ENCODE assay signal across 20 cellular contexts in the genomic region with DNA sequence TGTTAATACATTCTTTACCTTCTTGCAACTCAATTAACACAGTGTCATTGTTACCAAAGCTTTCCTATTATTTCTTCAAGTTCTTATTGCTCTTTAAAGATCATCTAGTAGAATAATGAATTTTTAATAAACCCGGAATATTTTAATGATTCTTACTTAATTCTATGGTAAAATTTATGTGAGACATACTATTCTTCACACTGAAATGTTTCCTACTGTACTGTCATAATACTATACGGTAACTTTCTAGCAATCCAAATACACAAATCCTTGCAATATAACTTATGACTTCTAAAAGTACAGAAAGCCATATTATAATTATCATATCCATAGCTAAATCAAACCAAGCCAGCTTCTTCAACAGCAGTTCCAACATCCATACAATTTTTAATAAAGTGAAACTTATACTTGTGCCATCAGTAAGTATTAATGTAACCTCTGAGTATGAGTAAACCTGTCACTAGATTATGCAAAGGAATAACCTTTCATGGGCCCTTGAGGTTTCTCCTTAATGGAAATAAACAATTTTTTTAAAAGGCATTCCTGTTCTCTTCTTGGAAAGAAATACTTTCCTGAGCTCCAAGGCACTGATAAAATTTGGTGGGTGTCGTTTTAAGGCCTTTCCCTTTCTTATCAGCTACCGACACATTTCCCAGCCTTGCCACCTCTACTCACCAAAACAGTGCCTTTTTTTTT.
A peak's percentile ranks its signal among the peaks of the same experiment; 100 is the strongest.
DNase-seq lines count a peak whose midpoint lies in the region; ATAC-seq, FAIRE-seq and TF ChIP-seq lines count a peak whose summit lies in the region.
"Had no signal": no experiment of that assay in that cellular context is flagged by ENCODE, and none has a peak within 500 bp of the region (broad histone marks: within the 10 kb centered on the region; RNA-seq: fewer than 3 reads in every experiment).

No MANE protein-coding gene starts in this region.

- H2AK5ac ChIP-seq in mesendoderm (ENCODE audit: low read length), result no peak overlapping the region

- DNase-seq in CD8-positive, alpha-beta memory T cell, result no peak
- DNase-seq in OCI-M1 (lab: John Stamatoyannopoulos, UW) (peak; percentile 90), K562 (ENCODE audit: extremely low read depth in 1 of 4, low spot score in 3 of 4) (peak; percentile 77 to 94 (median 88)), mesendoderm (peak; percentile 2), GM10248 (ENCODE audit: extremely low spot score) (no peak), stomach (no peak), PC-3 (no peak)
- DNase-seq: C1 segment of cervical spinal cord; CD4-positive, alpha-beta T cell; COR-L47; DMS153; DMS79 treated with DMSO at 0.1 percent for 48 hours; EL; GOT3; H9 had no signal

- H3K18ac ChIP-seq in mesendoderm (ENCODE audit: low read length), result no peak overlapping the region

- H3K79me1 ChIP-seq in mesendoderm (ENCODE audit: low read length), result no peaks in the 10 kb centered on the region

- no peak overlapping the region for H4K5ac ChIP-seq in mesendoderm (ENCODE audit: low read length)

- FAIRE-seq in K562 (lab: Jason Lieb, UNC), result peak; percentile 85
- FAIRE-seq: D721Med, G401.6, GM19239 had no signal

- peak; percentile 78 for ATAC-seq in K562
- ATAC-seq in PC-3, result no peak

- 0 out of 4 replicates have a peak, but pooled peaks of 1 of the 2 experiments have one; percentile 14 for TF ChIP-seq RAD21 in K562 (CRISPR knock-in tag; conservative IDR thresholded peaks at IDR 0.05 in 1 of 2, IDR thresholded peaks at IDR 0.05 in 1 of 2)

- peaks cover 1 to 12% (median 6%) of the 10 kb centered on the region in 5 donors for H3K9me3 Mint-ChIP-seq in CD8-positive, alpha-beta memory T cell

- H3K4me1 ChIP-seq in CD8-positive, alpha-beta memory T cell (ENCODE audit: insufficient read depth, low read length), result no peaks in the 10 kb centered on the region
- peaks cover 6 to 47% of the 10 kb centered on the region in 2 experiments; a peak in 4 of 5 replicates for H3K4me1 ChIP-seq in K562 (replicated peaks in 1 of 2; ENCODE audit: control insufficient read depth in 2 of 2, insufficient read depth in 2 of 2, low read length in 2 of 2)
- H3K4me1 ChIP-seq in mesendoderm (ENCODE audit: control insufficient read depth, low read depth, low read length), result no peaks in the 10 kb centered on the region
- peaks cover 0 to 10% (median 0%) of the 10 kb centered on the region in 4 donors for H3K4me1 ChIP-seq in stomach
- H3K4me1 ChIP-seq in PC-3 (ENCODE audit: insufficient read depth, low read length), result no peaks in the 10 kb centered on the region

- intact Hi-C loops in K562 (cut with micrococcal nuclease) (loop anchor here (1.0 to 5.0 kb wide), 3 partner anchors 37 to 248 kb away; no protein-coding TSS in a partner anchor), stomach (cut with DNase I; ENCODE audit: low total_unique reads) (no loop called here), PC-3 (cut with micrococcal nuclease) (no loop called here)

- H3K4me3 ChIP-seq in CD8-positive, alpha-beta memory T cell (ENCODE audit: low read length), result no peak overlapping the region
- H3K4me3 ChIP-seq in K562, result no peak overlapping the region
- no peak overlapping the region for H3K4me3 ChIP-seq in mesendoderm (ENCODE audit: low read length)
- H3K4me3 ChIP-seq in stomach, result no peak overlapping the region
- H3K4me3 ChIP-seq in PC-3 (ENCODE audit: low read length), result no peak overlapping the region

- H3K36me3 Mint-ChIP-seq in CD8-positive, alpha-beta memory T cell, result peaks cover 4 to 28% (median 15%) of the 10 kb centered on the region in 3 donors

- H3K27ac ChIP-seq in CD8-positive, alpha-beta memory T cell (ENCODE audit: low read depth, low read length), result peak overlapping the region; percentile 17
- peak overlapping the region; percentile 68 for H3K27ac ChIP-seq in K562 (ENCODE audit: extremely low read depth, low read depth, low read length)
- no peak overlapping the region for H3K27ac ChIP-seq in mesendoderm (ENCODE audit: low read depth, low read length)
- no peak overlapping the region for H3K27ac ChIP-seq in stomach
- H3K27ac ChIP-seq in PC-3 (ENCODE audit: low read length), result no peak overlapping the region

- no peak overlapping the region for H3K56ac ChIP-seq in mesendoderm (ENCODE audit: low read length)

- H3K9ac ChIP-seq in K562 (ENCODE audit: insufficient read depth in 1 of 2, low read depth in 2 of 2, low read length in 2 of 2) (peak overlapping the region in 1 of 2 experiments; percentile 48; a peak in 2 of 4 replicates), mesendoderm (ENCODE audit: low read length) (no peak overlapping the region), PC-3 (ENCODE audit: low read length) (no peak overlapping the region)

- no peaks in the 10 kb centered on the region for H3K4me1 Mint-ChIP-seq in CD8-positive, alpha-beta memory T cell
- H3K4me1 Mint-ChIP-seq: B cell, H9 had no signal

- H3K27ac Mint-ChIP-seq in CD8-positive, alpha-beta memory T cell, result no peak overlapping the region
- H3K27ac Mint-ChIP-seq: B cell; CD4-positive, alpha-beta T cell; H9; IgD-negative memory B cell had no signal

- H3K36me3 ChIP-seq in CD8-positive, alpha-beta memory T cell (ENCODE audit: insufficient read depth, low read length), result no peaks in the 10 kb centered on the region
- H3K36me3 ChIP-seq in K562 (ENCODE audit: control insufficient read depth, insufficient read depth, low read length), result peaks cover 26% of the 10 kb centered on the region; the same call in 2 of the 3 replicates
- H3K36me3 ChIP-seq in mesendoderm (ENCODE audit: control insufficient read depth, insufficient read depth, low read length), result no peaks in the 10 kb centered on the region
- no peaks in the 10 kb centered on the region for H3K36me3 ChIP-seq in stomach
- H3K36me3 ChIP-seq in PC-3 (ENCODE audit: low read depth, low read length), result no peaks in the 10 kb centered on the region

- no peaks in the 10 kb centered on the region for H3K9me1 ChIP-seq in K562 (ENCODE audit: control insufficient read depth, insufficient read depth, low read length)

- H4K20me1 ChIP-seq in K562 (replicated peaks; ENCODE audit: control insufficient read depth, insufficient read depth, low read length), result no peaks in the 10 kb centered on the region
- H4K20me1 ChIP-seq in PC-3 (ENCODE audit: low read length), result no peaks in the 10 kb centered on the region

- H2AFZ ChIP-seq in K562 (ENCODE audit: low read depth, low read length) (peak overlapping the region; percentile 46; the same call in 1 of the 2 replicates), PC-3 (ENCODE audit: low read length) (no peak overlapping the region)

- WGBS in K562 (ENCODE audit: insufficient coverage, low coverage, missing lambda C conversion rate), result 0% methylated on average over 4 of the region's 4 CpGs
- WGBS in mesendoderm (ENCODE audit: extremely low coverage, insufficient coverage, low lambda C conversion rate), result no CpG with 5 or more reads among the region's 4 CpGs
- WGBS in stomach, 5 donors, result 52 to 69% (median 62%) methylated on average over 4 of the region's 4 CpGs

- TF ChIP-seq CTCF in K562 (IDR thresholded peaks at IDR 0.05 in 2 of 3, conservative IDR thresholded peaks at IDR 0.05 in 1 of 3; ENCODE audit: insufficient read depth in 2 of 3, low read depth in 1 of 3, low read length in 3 of 3) (no peak), GM10248 (IDR thresholded peaks at IDR 0.05; ENCODE audit: control extremely low read depth, extremely low read depth, low read depth, missing control alignments) (no peak), stomach (IDR thresholded peaks at IDR 0.05) (no peak), PC-3 (conservative IDR thresholded peaks at IDR 0.05; ENCODE audit: low read depth, low read length) (no peak)

- no peaks in the 10 kb centered on the region for H3K27me3 Mint-ChIP-seq in CD8-positive, alpha-beta memory T cell
- H3K27me3 Mint-ChIP-seq: B cell; CD4-positive, alpha-beta T cell; IgD-negative memory B cell had no signal

- no peak overlapping the region for H3K4me3 Mint-ChIP-seq in CD8-positive, alpha-beta memory T cell
- H3K4me3 Mint-ChIP-seq: B cell; CD4-positive, alpha-beta T cell; H9; IgD-negative memory B cell had no signal

- no peak overlapping the region for H2BK5ac ChIP-seq in mesendoderm (ENCODE audit: low read length)

- no peaks in the 10 kb centered on the region for H3F3A ChIP-seq in PC-3 (ENCODE audit: low read length, unreplicated experiment)

- H3K4ac ChIP-seq in mesendoderm (ENCODE audit: low read depth, low read length), result no peak overlapping the region

- H3K4me2 ChIP-seq in K562 (ENCODE audit: insufficient read depth, low read length) (peak overlapping the region; percentile 47), mesendoderm (ENCODE audit: low read length) (no peak overlapping the region), PC-3 (ENCODE audit: low read length) (no peak overlapping the region)

- TF ChIP-seq POLR2A in K562 (conservative IDR thresholded peaks at IDR 0.05) (no peak), stomach (IDR thresholded peaks at IDR 0.05) (no peak)

- H3K27me3 ChIP-seq in CD8-positive, alpha-beta memory T cell (ENCODE audit: insufficient read depth, low read length, poor library complexity, severe bottlenecking), result no peaks in the 10 kb centered on the region
- H3K27me3 ChIP-seq in K562 (ENCODE audit: control insufficient read depth in 2 of 2, insufficient read depth in 2 of 2, low read length in 2 of 2), result no peaks in the 10 kb centered on the region
- no peaks in the 10 kb centered on the region for H3K27me3 ChIP-seq in mesendoderm (ENCODE audit: insufficient read depth, low read length, poor library complexity)
- H3K27me3 ChIP-seq in stomach, result no peaks in the 10 kb centered on the region
- no peaks in the 10 kb centered on the region for H3K27me3 ChIP-seq in PC-3 (ENCODE audit: low read length)

- no peaks in the 10 kb centered on the region for H3K9me2 ChIP-seq in PC-3 (replicated peaks; ENCODE audit: low read length)

- POLR2A ChIA-PET in CD8-positive, alpha-beta memory T cell (lab: Charles Lee), result no interaction called here
- POLR2A ChIA-PET in K562 (lab: Yijun Ruan, JAX), result interaction anchor here (0.6 to 1.4 kb wide), 4 partner anchors 10 to 159 kb away, joined by 3 to 5 read pairs (median 4); no protein-coding TSS in a partner anchor
- POLR2A ChIA-PET in GM10248 (lab: Yijun Ruan, JAX), result no interaction called here
- POLR2A ChIA-PET in PC-3 (lab: Charles Lee; ENCODE audit: unreplicated experiment), result no interaction called here

- no peak overlapping the region for H2BK120ac ChIP-seq in mesendoderm (ENCODE audit: low read depth, low read length)

- H3K9me3 ChIP-seq in CD8-positive, alpha-beta memory T cell (ENCODE audit: low read length), result no peaks in the 10 kb centered on the region
- H3K9me3 ChIP-seq in K562 (replicated peaks; ENCODE audit: control insufficient read depth, insufficient read depth, low read depth, low read length) (peaks cover 18% of the 10 kb centered on the region), stomach (peaks cover 0 to 5% (median 0%) of the 10 kb centered on the region in 4 donors), PC-3 (ENCODE audit: low read length) (no peaks in the 10 kb centered on the region)

- no peak overlapping the region for H4K8ac ChIP-seq in mesendoderm (ENCODE audit: low read depth, low read length)

- no peak overlapping the region for H3K23ac ChIP-seq in mesendoderm (ENCODE audit: low read length)

- H3K79me2 ChIP-seq in K562 (ENCODE audit: control insufficient read depth, insufficient read depth, low read length), result peaks cover 10% of the 10 kb centered on the region; the same call in 1 of the 3 replicates
- no peaks in the 10 kb centered on the region for H3K79me2 ChIP-seq in mesendoderm (ENCODE audit: control insufficient read depth, insufficient read depth, low read length)
- H3K79me2 ChIP-seq in PC-3 (ENCODE audit: low read length), result no peaks in the 10 kb centered on the region

- in situ Hi-C loops in K562 (cut with MboI), result loop anchor here (5.0 kb wide), 1 partner anchor 383 kb away; a partner anchor contains a TSS

- CTCF ChIA-PET in CD8-positive, alpha-beta memory T cell (lab: Charles Lee), result no interaction called here
- CTCF ChIA-PET in K562 (lab: Yijun Ruan, JAX; ENCODE audit: low intra/inter-chr PET ratio) (no interaction called here), GM10248 (lab: Yijun Ruan, JAX) (interaction anchor here (1.6 kb wide), 1 partner anchor 66 kb away, joined by 3 read pairs; no protein-coding TSS in a partner anchor), PC-3 (lab: Charles Lee) (no interaction called here)

- no TSS peak for BruUV-seq in K562 (replicated peaks; lab: Mats Ljungman, UMichigan)
- BruUV-seq in PC-3 (replicated peaks; lab: Mats Ljungman, UMichigan), result no TSS peak

- peak; percentile 99 for TF ChIP-seq EP300 in K562 (IDR thresholded peaks at IDR 0.05; ENCODE audit: low read length)
- no peak for TF ChIP-seq EP300 in stomach (IDR thresholded peaks at IDR 0.05)

- no peak overlapping the region for H2BK15ac ChIP-seq in mesendoderm (replicated peaks; ENCODE audit: low read depth)

Comparison
In these comparisons a context has a peak if more than half of its experiments do, and no peak if none do; other contexts are left out.
1. DNase-seq: peak in OCI-M1 (single experiment), K562 (4 of 4) and mesendoderm (single experiment); none in CD8-positive, alpha-beta memory T cell (0 of 5), GM10248 (single experiment), stomach (single experiment) and PC-3 (single experiment).
2. H3K27ac ChIP-seq: peak in CD8-positive, alpha-beta memory T cell (single experiment) and K562 (single experiment); none in mesendoderm (single experiment), stomach (0 of 5) and PC-3 (single experiment).